2 cellular contexts compared by ENCODE assay signal in genomic region chr19:48354332-48354992, GRCh38.
TF ChIP-seq lines count a peak whose summit lies in the region.

No MANE protein-coding gene starts in this region.

TF ChIP-seq in IMR-90, 13 proteins besides CTCF, POLR2A, EP300 and RAD21:
- no peak for TF ChIP-seq CHD1 (IDR thresholded peaks at IDR 0.05; ENCODE audit: low read depth, low read length)
- TF ChIP-seq, protein P1, sequence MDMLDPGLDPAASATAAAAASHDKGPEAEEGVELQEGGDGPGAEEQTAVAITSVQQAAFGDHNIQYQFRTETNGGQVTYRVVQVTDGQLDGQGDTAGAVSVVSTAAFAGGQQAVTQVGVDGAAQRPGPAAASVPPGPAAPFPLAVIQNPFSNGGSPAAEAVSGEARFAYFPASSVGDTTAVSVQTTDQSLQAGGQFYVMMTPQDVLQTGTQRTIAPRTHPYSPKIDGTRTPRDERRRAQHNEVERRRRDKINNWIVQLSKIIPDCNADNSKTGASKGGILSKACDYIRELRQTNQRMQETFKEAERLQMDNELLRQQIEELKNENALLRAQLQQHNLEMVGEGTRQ (IDR thresholded peaks at IDR 0.05; ENCODE audit: low read depth, low read length), result no peak
- no peak for TF ChIP-seq BHLHE40 (IDR thresholded peaks at IDR 0.05; ENCODE audit: low read depth, low read length)
- TF ChIP-seq ELK1 (IDR thresholded peaks at IDR 0.05; ENCODE audit: borderline replicate concordance, low read depth, low read length), result no peak
- no peak for TF ChIP-seq RCOR1 (IDR thresholded peaks at IDR 0.05; ENCODE audit: insufficient replicate concordance, low read length)

TF ChIP-seq in WTC11, 78 proteins besides CTCF, POLR2A, EP300 and RAD21:
- TF ChIP-seq TEAD1 (CRISPR knock-in tag; IDR thresholded peaks at IDR 0.05), result no peak
- peak; percentile 58; the same call in 1 of the 2 replicates for TF ChIP-seq GABPB1 (CRISPR knock-in tag; IDR thresholded peaks at IDR 0.05)
- TF ChIP-seq, protein P2, sequence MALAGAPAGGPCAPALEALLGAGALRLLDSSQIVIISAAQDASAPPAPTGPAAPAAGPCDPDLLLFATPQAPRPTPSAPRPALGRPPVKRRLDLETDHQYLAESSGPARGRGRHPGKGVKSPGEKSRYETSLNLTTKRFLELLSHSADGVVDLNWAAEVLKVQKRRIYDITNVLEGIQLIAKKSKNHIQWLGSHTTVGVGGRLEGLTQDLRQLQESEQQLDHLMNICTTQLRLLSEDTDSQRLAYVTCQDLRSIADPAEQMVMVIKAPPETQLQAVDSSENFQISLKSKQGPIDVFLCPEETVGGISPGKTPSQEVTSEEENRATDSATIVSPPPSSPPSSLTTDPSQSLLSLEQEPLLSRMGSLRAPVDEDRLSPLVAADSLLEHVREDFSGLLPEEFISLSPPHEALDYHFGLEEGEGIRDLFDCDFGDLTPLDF (CRISPR knock-in tag; IDR thresholded peaks at IDR 0.05), result no peak
- TF ChIP-seq RELA (CRISPR knock-in tag; IDR thresholded peaks at IDR 0.05; ENCODE audit: borderline replicate concordance), result no peak
- no peak for TF ChIP-seq ZNF138 (CRISPR knock-in tag; conservative IDR thresholded peaks at IDR 0.05)
- TF ChIP-seq ATF3 (CRISPR knock-in tag; conservative IDR thresholded peaks at IDR 0.05), result no peak
